ENCODE assay signal across 12 cellular contexts in genomic region chr3:172355836-172356235, GRCh38.
A peak's percentile ranks its signal among the peaks of the same experiment; 100 is the strongest.
DNase-seq lines count a peak whose midpoint lies in the region; ATAC-seq, FAIRE-seq and TF ChIP-seq lines count a peak whose summit lies in the region.
"Had no signal": no experiment of that assay in that cellular context is flagged by ENCODE, and none has a peak within 500 bp of the region (broad histone marks: within the 10 kb centered on the region; RNA-seq: fewer than 3 reads in every experiment).

No MANE protein-coding gene starts in this region.

- H3K4me1 ChIP-seq in A549 = peaks cover 21% of the 10 kb centered on the region
- peaks cover 0 to 19% of the 10 kb centered on the region in 2 donors for H3K4me1 ChIP-seq in ascending aorta
- no peaks in the 10 kb centered on the region for H3K4me1 ChIP-seq in upper lobe of right lung

- no peaks in the 10 kb centered on the region for H3K27me3 ChIP-seq in ascending aorta
- H3K27me3 ChIP-seq in upper lobe of right lung = no peaks in the 10 kb centered on the region
- H3K27me3 ChIP-seq: tibial nerve had no signal

- intact Hi-C loops in ascending aorta (cut with DNase I) = no loop called here
- intact Hi-C loops in upper lobe of right lung (cut with DNase I) = no loop called here

- WGBS in A549 (ENCODE audit: missing lambda C conversion rate) = 71% methylated on average over 2 of the region's 2 CpGs

- H3K4me3 ChIP-seq in A549 = no peak overlapping the region
- H3K4me3 ChIP-seq in ascending aorta = no peak overlapping the region
- H3K4me3 ChIP-seq in upper lobe of right lung = no peak overlapping the region
- H3K4me3 ChIP-seq: tibial nerve had no signal

- DNase-seq in A549 (ENCODE audit: low read depth in 1 of 2, low spot score in 1 of 2) (peak in 1 of 2 experiments; percentile 28), HPDE6-E6E7 (ENCODE audit: extremely low spot score) (peak; percentile 19), ascending aorta (ENCODE audit: low spot score in 2 of 2) (no peak), 8988T (no peak), upper lobe of right lung (no peak)
- DNase-seq: activated T-cell treated with anti-CD3 and anti-CD28 coated beads, Interleukin-2, amount 50 U/mL, for 24 hours; SIG-M5 had no signal

- TF ChIP-seq EP300 in A549 (IDR thresholded peaks at IDR 0.05) = no peak

- CTCF ChIA-PET in A549 (lab: Yijun Ruan, JAX) = no interaction called here

- H3K36me3 ChIP-seq in ascending aorta = peaks cover 25 to 36% of the 10 kb centered on the region in 2 donors
- peaks cover 48% of the 10 kb centered on the region for H3K36me3 ChIP-seq in upper lobe of right lung

- peak; percentile 78 for ATAC-seq in A549
- no peak for ATAC-seq in HG02852 (IDR thresholded peaks at IDR 0.05; ENCODE audit: unreplicated experiment)
- ATAC-seq in upper lobe of right lung = no peak
- no peak for ATAC-seq in GM18498 (IDR thresholded peaks at IDR 0.05; ENCODE audit: unreplicated experiment)

- H3K9me3 ChIP-seq in A549 (no peaks in the 10 kb centered on the region), ascending aorta (no peaks in the 10 kb centered on the region), upper lobe of right lung (no peaks in the 10 kb centered on the region)
- H3K9me3 ChIP-seq: tibial nerve had no signal

- POLR2A ChIA-PET in A549 (lab: Yijun Ruan, JAX) = no interaction called here

- no peak for TF ChIP-seq RAD21 in A549 (conservative IDR thresholded peaks at IDR 0.05 in 1 of 2, IDR thresholded peaks at IDR 0.05 in 1 of 2)

- TF ChIP-seq CTCF in A549 (IDR thresholded peaks at IDR 0.05) (no peak), ascending aorta (IDR thresholded peaks at IDR 0.05) (no peak), upper lobe of right lung (IDR thresholded peaks at IDR 0.05) (no peak)

- H3K27ac ChIP-seq in A549 (no peak overlapping the region; a peak in 1 of 6 replicates), ascending aorta (peak overlapping the region; percentile 17 to 54), upper lobe of right lung (no peak overlapping the region)
- H3K27ac ChIP-seq: tibial nerve had no signal

- TF ChIP-seq POLR2A in A549 (IDR thresholded peaks at IDR 0.05; ENCODE audit: low read length) = no peak

- peak overlapping the region; percentile 36; the same call in 1 of the 3 replicates for H3K4me2 ChIP-seq in A549

- FAIRE-seq in A549 (lab: Jason Lieb, UNC) (no peak), islet of Langerhans (lab: Jason Lieb, UNC) (peak; percentile 96)
- FAIRE-seq: frontal cortex had no signal

TF ChIP-seq in A549, 52 proteins besides CTCF, POLR2A, EP300 and RAD21:
- TF ChIP-seq KDM5A (IDR thresholded peaks at IDR 0.05) (no peak), ZC3H11A (IDR thresholded peaks at IDR 0.05) (no peak), HES2 (IDR thresholded peaks at IDR 0.05) (no peak), ELK1 (IDR thresholded peaks at IDR 0.05; ENCODE audit: low read depth, low read length) (no peak), HOXB5 (CRISPR knock-in tag; IDR thresholded peaks at IDR 0.05) (no peak), SREBF2 (IDR thresholded peaks at IDR 0.05) (no peak), ESRRA (IDR thresholded peaks at IDR 0.05; ENCODE audit: borderline replicate concordance, low read length) (no peak)

Comparison
In these comparisons a context has a peak if more than half of its experiments do, and no peak if none do; other contexts are left out.
1. ATAC-seq: peak in A549 (2 of 2); none in HG02852 (single experiment), upper lobe of right lung (single experiment) and GM18498 (single experiment).
2. H3K27ac ChIP-seq: peak in ascending aorta (2 of 2); none in A549 (0 of 2) and upper lobe of right lung (single experiment).